Comparison of ENCODE assay signal across 8 cellular contexts in the genomic region with DNA sequence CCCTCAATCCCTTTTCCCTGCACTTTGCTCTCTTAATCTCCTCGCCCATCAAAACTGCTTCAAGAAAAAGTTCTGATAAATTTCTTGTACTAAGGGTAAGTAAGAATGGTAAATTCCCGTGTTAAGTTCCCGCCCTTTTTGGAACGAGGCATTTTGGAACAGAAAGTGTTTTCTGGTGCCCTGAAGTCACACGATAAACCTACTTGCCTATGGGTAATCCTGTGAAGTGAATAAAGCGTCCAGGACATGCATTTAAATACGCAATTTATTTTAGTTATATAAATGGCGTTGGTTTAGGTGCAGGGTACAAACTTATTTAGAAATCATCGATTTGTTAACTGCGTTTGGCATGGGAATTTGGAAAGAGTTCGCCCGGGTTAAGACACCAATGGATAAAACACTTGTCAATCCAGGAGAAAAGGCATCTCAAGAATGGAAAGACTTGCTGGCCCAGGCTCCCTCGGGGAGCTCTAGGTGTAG. TPM values are rescaled to one million over a fixed set of nuclear protein-coding genes. Genes with fewer than 3 reads are reported as not detected.
A peak's percentile ranks its signal among the peaks of the same experiment; 100 is the strongest.
DNase-seq lines count a peak whose midpoint lies in the region; ATAC-seq and TF ChIP-seq lines count a peak whose summit lies in the region.

No MANE protein-coding gene starts in this region.

- intact Hi-C loops in left ventricle myocardium inferior (cut with micrococcal nuclease) = loop anchor here (10.0 kb wide), 1 partner anchor 245 kb away; no protein-coding TSS in a partner anchor

- POLR2A ChIA-PET in activated CD8-positive, alpha-beta T cell treated with anti-CD3 and anti-CD28 coated beads, Interleukin-2, amount 10 ng/mL, durations not matched to agents 7 days and 5 days (lab: Charles Lee) = interaction anchor here (0.7 to 4.0 kb wide), 34 partner anchors 11 to 248 kb away, joined by 3 to 38 read pairs (median 4); partner anchors contain the start of genes MDM2 and NUP107

- no peaks in the 10 kb centered on the region for H3K9me3 Mint-ChIP-seq in activated CD8-positive, alpha-beta T cell treated with anti-CD3 and anti-CD28 coated beads, Interleukin-2, amount 10 ng/mL, durations not matched to agents 7 days and 5 days (ENCODE audit: insufficient read depth)

- H3K4me1 ChIP-seq in left ventricle myocardium inferior (peaks cover 42% of the 10 kb centered on the region), skeletal muscle tissue (ENCODE audit: control insufficient read depth in 3 of 3, insufficient read depth in 3 of 3, low read length in 3 of 3) (peaks cover 24 to 32% (median 27%) of the 10 kb centered on the region in 3 donors)

- peak overlapping the region; percentile 98 for H3K27ac Mint-ChIP-seq in activated CD8-positive, alpha-beta T cell treated with anti-CD3 and anti-CD28 coated beads, Interleukin-2, amount 10 ng/mL, durations not matched to agents 7 days and 5 days

- H3K27me3 ChIP-seq in left ventricle myocardium inferior (ENCODE audit: low read depth) = no peaks in the 10 kb centered on the region
- H3K27me3 ChIP-seq in skeletal muscle tissue (ENCODE audit: control insufficient read depth in 3 of 3, insufficient read depth in 3 of 3, low read length in 3 of 3) = no peaks in the 10 kb centered on the region

- H3K9ac ChIP-seq in skeletal muscle tissue (ENCODE audit: low read depth in 1 of 3, low read length in 3 of 3) = peak overlapping the region; percentile 90 to 97 (median 94)

- no peak for ATAC-seq in activated CD8-positive, alpha-beta T cell treated with anti-CD3 and anti-CD28 coated beads, Interleukin-2, amount 10 ng/mL, durations not matched to agents 7 days and 5 days
- ATAC-seq in GM18867 (IDR thresholded peaks at IDR 0.05; ENCODE audit: unreplicated experiment) = no peak

- peak overlapping the region; percentile 88 for H3K4me3 Mint-ChIP-seq in activated CD8-positive, alpha-beta T cell treated with anti-CD3 and anti-CD28 coated beads, Interleukin-2, amount 10 ng/mL, durations not matched to agents 7 days and 5 days

- no peaks in the 10 kb centered on the region for H3K27me3 Mint-ChIP-seq in activated CD8-positive, alpha-beta T cell treated with anti-CD3 and anti-CD28 coated beads, Interleukin-2, amount 10 ng/mL, durations not matched to agents 7 days and 5 days (ENCODE audit: low read depth)

- CTCF ChIA-PET in activated CD8-positive, alpha-beta T cell treated with anti-CD3 and anti-CD28 coated beads, Interleukin-2, amount 10 ng/mL, durations not matched to agents 7 days and 5 days (lab: Charles Lee) = interaction anchor here (0.6 to 1.5 kb wide), 6 partner anchors 14 to 570 kb away, joined by 3 to 5 read pairs (median 3); no protein-coding TSS in a partner anchor

- no peaks in the 10 kb centered on the region for H3K36me3 ChIP-seq in left ventricle myocardium inferior
- H3K36me3 ChIP-seq in skeletal muscle tissue (ENCODE audit: control insufficient read depth in 3 of 3, insufficient read depth in 3 of 3, low read length in 3 of 3) = peaks cover 0 to 2% (median 0%) of the 10 kb centered on the region in 3 donors

- peak overlapping the region; percentile 95 for H3K27ac ChIP-seq in left ventricle myocardium inferior (replicated peaks)
- H3K27ac ChIP-seq in skeletal muscle tissue (ENCODE audit: low read depth, low read length) = peak overlapping the region; percentile 95

- H3K4me3 ChIP-seq in left ventricle myocardium inferior (peak overlapping the region; percentile 82), skeletal muscle tissue (ENCODE audit: low read length in 3 of 3) (peak overlapping the region; percentile 88 to 94 (median 92))

- peak; percentile 21 for DNase-seq in AG20443 (ENCODE audit: low spot score)
- peak; percentile 49 for DNase-seq in HS-5 (ENCODE audit: low read depth)
- DNase-seq in activated CD8-positive, alpha-beta T cell treated with anti-CD3 and anti-CD28 coated beads, Interleukin-2, amount 10 ng/mL, durations not matched to agents 7 days and 5 days = peak; percentile 46
- no peak for DNase-seq in left ventricle myocardium inferior
- DNase-seq in NCI-H2081 treated with DMSO at 0.1 percent for 48 hours (lab: John Stamatoyannopoulos, UW) = no peak
- DNase-seq in effector CD8-positive, alpha-beta T cell (lab: John Stamatoyannopoulos, UW) = no peak

- H3K4me1 Mint-ChIP-seq in activated CD8-positive, alpha-beta T cell treated with anti-CD3 and anti-CD28 coated beads, Interleukin-2, amount 10 ng/mL, durations not matched to agents 7 days and 5 days (ENCODE audit: low read depth) = peaks cover 34% of the 10 kb centered on the region

- peaks cover 36% of the 10 kb centered on the region for H3K36me3 Mint-ChIP-seq in activated CD8-positive, alpha-beta T cell treated with anti-CD3 and anti-CD28 coated beads, Interleukin-2, amount 10 ng/mL, durations not matched to agents 7 days and 5 days (ENCODE audit: low read depth)

- TF ChIP-seq CTCF in left ventricle myocardium inferior (IDR thresholded peaks at IDR 0.05; ENCODE audit: borderline replicate concordance) = no peak

- H3K9me3 ChIP-seq in left ventricle myocardium inferior (replicated peaks) = no peaks in the 10 kb centered on the region
- H3K9me3 ChIP-seq in skeletal muscle tissue (ENCODE audit: control insufficient read depth in 3 of 3, low read length in 3 of 3) = no peaks in the 10 kb centered on the region

RNA-seq across cellular contexts. Expression of gene RAP1B, which starts 0.7 kb away (rescaled TPM):
- 100 to 1,000 TPM; 256 to 268 TPM for total RNA-seq in activated CD8-positive, alpha-beta T cell treated with anti-CD3 and anti-CD28 coated beads, Interleukin-2, amount 10 ng/mL, durations not matched to agents 7 days and 5 days
- 41.5 TPM for total RNA-seq in left ventricle myocardium inferior
- 50.1 TPM for total RNA-seq in skeletal muscle tissue

Comparison
In these comparisons a context has a peak if more than half of its experiments do, and no peak if none do; other contexts are left out.
1. DNase-seq: peak in AG20443 (single experiment), HS-5 (single experiment) and activated CD8-positive, alpha-beta T cell treated with anti-CD3 and anti-CD28 coated beads, Interleukin-2, amount 10 ng/mL, durations not matched to agents 7 days and 5 days (single experiment); none in left ventricle myocardium inferior (single experiment), NCI-H2081 treated with DMSO at 0.1 percent for 48 hours (single experiment) and effector CD8-positive, alpha-beta T cell (single experiment).